In the genomic region with DNA sequence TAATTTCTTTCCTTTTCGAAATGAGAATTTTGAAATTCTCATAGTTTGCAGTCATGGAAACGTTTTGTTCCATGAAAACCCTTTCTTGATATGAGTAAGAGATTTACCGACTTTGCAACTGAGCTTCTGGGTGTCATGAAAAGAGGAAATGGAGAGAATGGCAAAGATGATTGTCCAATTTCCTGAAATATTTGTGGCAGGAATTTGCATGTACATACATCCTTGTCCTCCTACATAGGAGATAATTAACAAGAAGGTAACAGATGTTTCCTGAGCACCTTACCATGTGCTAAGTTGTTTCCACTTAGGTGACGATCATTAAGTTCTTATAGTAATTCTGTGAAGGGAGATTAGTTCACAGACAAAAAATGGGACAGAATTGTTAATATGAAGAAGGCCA, we compare ENCODE assay signal across 28 cellular contexts.
A peak's percentile ranks its signal among the peaks of the same experiment; 100 is the strongest.
DNase-seq lines count a peak whose midpoint lies in the region; ATAC-seq and TF ChIP-seq lines count a peak whose summit lies in the region.
"Had no signal": no experiment of that assay in that cellular context is flagged by ENCODE, and none has a peak within 500 bp of the region (broad histone marks: within the 10 kb centered on the region; RNA-seq: fewer than 3 reads in every experiment).

No MANE protein-coding gene starts in this region.

- ATAC-seq in GM19397 (IDR thresholded peaks at IDR 0.05; ENCODE audit: unreplicated experiment): no peak
- ATAC-seq: activated CD8-positive, alpha-beta T cell treated with anti-CD3 and anti-CD28 coated beads, Interleukin-2, amount 10 ng/mL, durations not matched to agents 7 days and 5 days; left lobe of liver; PC-3; stimulated activated naive CD8-positive, alpha-beta T cell treated with anti-CD3 and anti-CD28 coated beads, Interleukin-15, Interleukin-2, amounts not matched to agents 100 U/mL and 50 U/mL, for 24 hours; upper lobe of right lung had no signal

- DNase-seq in SIG-M5 treated with dmso at 0.1 percent for 504 hours (lab: John Stamatoyannopoulos, UW; ENCODE audit: unreplicated experiment) (peak; percentile 5), SIG-M5 (lab: John Stamatoyannopoulos, UW) (no peak), NCI-H82 (lab: John Stamatoyannopoulos, UW) (peak; percentile 88), WERI-Rb-1 (no peak), nucleus accumbens (lab: John Stamatoyannopoulos, UW) (no peak), NCI-H1092 (lab: John Stamatoyannopoulos, UW) (no peak), breast epithelium (ENCODE audit: low spot score in 2 of 2) (no peak)
- DNase-seq: activated CD4-positive, alpha-beta T cell treated with anti-CD3 and anti-CD28 coated beads for 4 hours; activated CD8-positive, alpha-beta T cell treated with anti-CD3 and anti-CD28 coated beads, Interleukin-2, amount 10 ng/mL, durations not matched to agents 7 days and 5 days; anterior cingulate cortex; Calu3; CD4-positive, CD25-positive, alpha-beta regulatory T cell; DND-41; effector CD4-positive, alpha-beta T cell; erythroblast; HFFc6; mesenchymal stem cell; NCI-H2029; NCI-H2227 treated with DMSO at 0.1 percent for 48 hours; NCI-H748 treated with DMSO at 0.1 percent for 48 hours; PC-3; stimulated activated CD4-positive, alpha-beta T cell treated with anti-CD3 and anti-CD28 coated beads, Interleukin-1b, Interleukin-23, amount 100 ng/mL, for 48 hours; stimulated activated naive CD8-positive, alpha-beta T cell treated with anti-CD3 and anti-CD28 coated beads, Interleukin-15, Interleukin-2, amounts not matched to agents 100 U/mL and 50 U/mL, for 24 hours; upper lobe of right lung had no signal

- no peaks in the 10 kb centered on the region for H3K9me3 ChIP-seq in WERI-Rb-1 (ENCODE audit: severe bottlenecking)
- no peaks in the 10 kb centered on the region for H3K9me3 ChIP-seq in breast epithelium
- H3K9me3 ChIP-seq: right atrium auricular region, upper lobe of right lung had no signal

- no peak for TF ChIP-seq CTCF in WERI-Rb-1 (IDR thresholded peaks at IDR 0.05; ENCODE audit: low read depth, low read length)
- TF ChIP-seq CTCF in breast epithelium (IDR thresholded peaks at IDR 0.05): no peak

- no peaks in the 10 kb centered on the region for H3K4me1 ChIP-seq in breast epithelium
- H3K4me1 ChIP-seq: upper lobe of right lung had no signal

- H3K27ac ChIP-seq in WERI-Rb-1: peak overlapping the region; percentile 15; the same call in 1 of the 2 replicates
- no peak overlapping the region for H3K27ac ChIP-seq in breast epithelium
- H3K27ac ChIP-seq: right atrium auricular region, upper lobe of right lung, VCaP had no signal

- H3K27me3 ChIP-seq in WERI-Rb-1 (ENCODE audit: insufficient read depth, low read depth, severe bottlenecking) (no peaks in the 10 kb centered on the region), breast epithelium (no peaks in the 10 kb centered on the region)
- H3K27me3 ChIP-seq: right atrium auricular region, upper lobe of right lung had no signal

- TF ChIP-seq POLR2A in breast epithelium (IDR thresholded peaks at IDR 0.05): no peak

- intact Hi-C loops in breast epithelium (cut with DNase I; ENCODE audit: low total_unique reads): no loop called here

- no peaks in the 10 kb centered on the region for H3K36me3 ChIP-seq in WERI-Rb-1
- no peaks in the 10 kb centered on the region for H3K36me3 ChIP-seq in breast epithelium
- H3K36me3 ChIP-seq: right atrium auricular region, upper lobe of right lung had no signal

- H3K4me3 ChIP-seq in WERI-Rb-1 (ENCODE audit: low read depth, low read length) (no peak overlapping the region), breast epithelium (no peak overlapping the region)
- H3K4me3 ChIP-seq: right atrium auricular region, upper lobe of right lung had no signal

Comparison
In these comparisons a context has a peak if more than half of its experiments do, and no peak if none do; other contexts are left out.
1. DNase-seq: peak in SIG-M5 treated with dmso at 0.1 percent for 504 hours (single experiment) and NCI-H82 (single experiment); none in SIG-M5 (single experiment), WERI-Rb-1 (single experiment), nucleus accumbens (0 of 56), NCI-H1092 (single experiment) and breast epithelium (0 of 2).